Comparison of ENCODE assay signal across 16 cellular contexts in the genomic region with DNA sequence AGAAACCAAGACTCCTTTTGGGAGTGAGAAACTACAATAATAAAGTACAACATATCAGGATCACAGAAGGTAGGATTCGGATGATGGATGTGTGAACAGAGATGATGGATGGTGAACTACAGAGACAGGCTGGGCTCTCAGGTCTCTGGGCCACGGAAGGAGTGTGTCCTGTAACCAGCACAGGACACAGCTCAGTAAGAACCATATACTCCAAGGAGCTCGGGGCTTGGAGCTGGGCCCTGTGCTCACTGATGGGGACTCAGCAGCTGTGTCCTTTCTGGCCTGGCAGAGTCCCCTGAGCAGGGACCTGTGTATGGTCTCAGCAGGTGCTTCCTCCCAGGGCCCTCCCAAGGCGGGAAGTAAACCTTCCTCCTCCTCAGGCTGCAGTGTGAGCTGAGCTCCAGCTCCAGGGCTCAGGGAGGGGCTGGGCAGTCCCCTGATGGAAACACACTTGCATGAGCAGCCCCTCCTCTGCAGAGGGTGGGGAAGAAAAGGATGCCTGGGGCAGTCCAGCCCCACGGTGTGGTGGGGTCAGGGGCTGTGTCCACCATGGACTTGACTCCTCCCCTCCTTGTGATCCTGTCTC.
"Had no signal": no experiment of that assay in that cellular context is flagged by ENCODE, and none has a peak within 500 bp of the region (broad histone marks: within the 10 kb centered on the region; RNA-seq: fewer than 3 reads in every experiment).

No MANE protein-coding gene starts in this region.

- H3K4me1 ChIP-seq: body of pancreas, gastroesophageal sphincter, pancreas had no signal

- ATAC-seq: activated CD4-positive, CD25-positive, alpha-beta regulatory T cell treated with anti-CD3 and anti-CD28 coated beads, Interleukin-2, amount 50 U/mL, for 24 hours; activated naive CD4-positive, alpha-beta T cell treated with anti-CD3 and anti-CD28 coated beads, Interleukin-2, amount 50 U/mL, for 72 hours; body of pancreas; gastroesophageal sphincter; left ventricle myocardium superior; pancreas; stimulated activated naive CD8-positive, alpha-beta T cell treated with anti-CD3 and anti-CD28 coated beads, Interleukin-15, amount 100 ng/mL, for 72 hours had no signal

- H3K9me3 ChIP-seq: body of pancreas, gastroesophageal sphincter, pancreas, thoracic aorta had no signal

- FAIRE-seq: pancreas, TTC549 had no signal

- H3K4me3 ChIP-seq: body of pancreas, gastroesophageal sphincter, pancreas, thoracic aorta had no signal

- H3K27ac ChIP-seq: body of pancreas, gastroesophageal sphincter, pancreas, thoracic aorta had no signal

- H3K27me3 ChIP-seq: body of pancreas, pancreas had no signal

- DNase-seq: activated CD4-positive, alpha-beta T cell treated with anti-CD3 and anti-CD28 coated beads, Interleukin-2, amount 50 U/mL, for 4 hours; activated effector memory CD4-positive, alpha-beta T cell treated with anti-CD3 and anti-CD28 coated beads, Interleukin-2, amount 50 U/mL, for 16 hours; activated T-cell treated with anti-CD3 and anti-CD28 coated beads, Interleukin-2, amount 50 U/mL, for 1 hour; amniotic stem cell; body of pancreas; effector memory CD4-positive, alpha-beta T cell; hippocampal formation; left ventricle myocardium superior; pancreas; stimulated activated CD4-positive, alpha-beta T cell treated with anti-CD3 and anti-CD28 coated beads, Interleukin-2, amount 100 ng/mL, for 48 hours; stimulated activated naive CD8-positive, alpha-beta T cell treated with anti-CD3 and anti-CD28 coated beads, Interleukin-15, amount 100 ng/mL, for 72 hours had no signal

- H3K36me3 ChIP-seq: gastroesophageal sphincter, pancreas, thoracic aorta had no signal
